15 cellular contexts compared by ENCODE assay signal in the genomic region with DNA sequence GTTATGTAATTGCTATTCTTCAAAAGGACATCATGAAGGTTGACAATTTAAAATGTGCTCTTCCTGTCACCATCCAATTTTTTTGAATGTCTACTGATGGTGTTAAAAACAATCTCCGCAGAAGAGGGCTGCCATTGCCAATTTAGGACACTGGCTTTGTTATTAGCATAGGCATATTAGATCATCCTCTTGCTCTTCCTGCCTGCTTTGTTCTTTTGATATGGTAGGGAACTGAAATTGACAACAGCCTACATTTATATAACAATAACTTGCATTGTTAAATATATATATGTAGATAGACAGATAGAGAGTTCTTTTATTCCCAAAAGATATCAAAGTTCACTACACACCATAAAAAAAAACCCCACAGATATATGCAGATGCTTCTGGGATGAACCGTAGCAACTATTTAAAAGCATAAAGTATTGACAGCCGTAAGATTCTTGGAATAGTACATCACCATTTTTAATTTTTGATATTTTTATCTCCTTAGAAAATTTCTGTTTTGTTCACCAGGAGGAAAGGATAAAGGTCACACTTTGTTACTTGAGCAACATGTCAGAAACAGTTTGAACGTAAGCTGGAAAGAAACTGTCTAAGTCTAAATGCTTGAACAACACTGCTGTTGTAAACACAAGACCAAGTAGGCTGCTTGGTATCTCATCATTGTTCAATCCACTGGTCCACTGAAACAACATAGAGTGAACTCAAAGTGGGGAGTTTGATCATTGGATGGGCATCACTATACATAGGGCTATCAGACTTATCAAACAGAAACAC.
DNase-seq lines count a peak whose midpoint lies in the region; ATAC-seq and TF ChIP-seq lines count a peak whose summit lies in the region.
"Had no signal": no experiment of that assay in that cellular context is flagged by ENCODE, and none has a peak within 500 bp of the region (broad histone marks: within the 10 kb centered on the region; RNA-seq: fewer than 3 reads in every experiment).

No MANE protein-coding gene starts in this region.

- no peaks in the 10 kb centered on the region for H3K36me3 Mint-ChIP-seq in GM23338 (ENCODE audit: low read depth)
- H3K36me3 Mint-ChIP-seq: CD14-positive monocyte; CD8-positive, alpha-beta T cell had no signal

- H3K27ac Mint-ChIP-seq in GM23338, result no peak overlapping the region
- H3K27ac Mint-ChIP-seq: CD14-positive monocyte; CD8-positive, alpha-beta T cell; HFFc6 had no signal

- H3F3A ChIP-seq in GM23338 (replicated peaks; ENCODE audit: low read depth) (no peaks in the 10 kb centered on the region), neural cell (ENCODE audit: insufficient read depth, low read length, poor library complexity, severe bottlenecking) (peaks cover 4% of the 10 kb centered on the region)

- H3K27ac ChIP-seq in GM23338 (ENCODE audit: low read depth) (no peak overlapping the region), neural cell (ENCODE audit: low read length) (peak overlapping the region; percentile 11), Peyer's patch (no peak overlapping the region)

- H3K4me3 ChIP-seq in GM23338 (peak overlapping the region; percentile 23; the same call in 1 of the 2 replicates), neural cell (ENCODE audit: low read length) (no peak overlapping the region), Peyer's patch (no peak overlapping the region)

- peak overlapping the region; percentile 69; the same call in 1 of the 2 replicates for H3K4me2 ChIP-seq in GM23338
- no peak overlapping the region for H3K4me2 ChIP-seq in neural cell (ENCODE audit: low read length)

- peaks cover 21% of the 10 kb centered on the region for H3K4me1 ChIP-seq in GM23338 (ENCODE audit: insufficient read depth)
- no peaks in the 10 kb centered on the region for H3K4me1 ChIP-seq in Peyer's patch
- H3K4me1 ChIP-seq: Caco-2 had no signal

- H3K27me3 Mint-ChIP-seq in GM23338 (ENCODE audit: insufficient read depth, low read depth, poor library complexity), result no peaks in the 10 kb centered on the region

- no peak overlapping the region for H3K9ac ChIP-seq in neural cell (ENCODE audit: low read length)

- H3K9me2 ChIP-seq in GM23338 (ENCODE audit: insufficient read depth) (peaks cover 6% of the 10 kb centered on the region; the same call in 1 of the 2 replicates), neural cell (ENCODE audit: insufficient read depth, low read length) (no peaks in the 10 kb centered on the region)

- H3K9me3 Mint-ChIP-seq in GM23338, result no peaks in the 10 kb centered on the region

- no peaks in the 10 kb centered on the region for H3K27me3 ChIP-seq in GM23338 (ENCODE audit: insufficient read depth)
- no peaks in the 10 kb centered on the region for H3K27me3 ChIP-seq in neural cell (ENCODE audit: insufficient read depth, low read depth, low read length)
- H3K27me3 ChIP-seq in Peyer's patch, result no peaks in the 10 kb centered on the region

- TF ChIP-seq POLR2A in Peyer's patch (IDR thresholded peaks at IDR 0.05), result no peak

- H4K20me1 ChIP-seq in GM23338 (replicated peaks; ENCODE audit: insufficient read depth), result no peaks in the 10 kb centered on the region
- no peaks in the 10 kb centered on the region for H4K20me1 ChIP-seq in neural cell (ENCODE audit: insufficient read depth)

- TF ChIP-seq CTCF in GM23338 (conservative IDR thresholded peaks at IDR 0.05; ENCODE audit: low read depth in 2 of 2), result no peak
- TF ChIP-seq CTCF in neural cell (IDR thresholded peaks at IDR 0.05; ENCODE audit: poor library complexity, severe bottlenecking), result no peak
- TF ChIP-seq CTCF in Peyer's patch (IDR thresholded peaks at IDR 0.05), result no peak

- H2AFZ ChIP-seq in GM23338 (no peak overlapping the region), neural cell (ENCODE audit: low read depth, low read length) (no peak overlapping the region)

- DNase-seq in GM23338 (ENCODE audit: low spot score) (no peak), foreskin melanocyte (peak; percentile 26), superior temporal gyrus (ENCODE audit: extremely low spot score) (peak; percentile 71), NCI-H226 (no peak), Peyer's patch (no peak)
- DNase-seq: Caco-2; CD8-positive, alpha-beta T cell; DND-41; GDM1; HCEC 1CT; HFFc6; IMR-90 had no signal

- no peak for TF ChIP-seq EP300 in neural cell (conservative IDR thresholded peaks at IDR 0.05; ENCODE audit: poor library complexity, severe bottlenecking)

- H3K79me2 ChIP-seq in GM23338 (replicated peaks; ENCODE audit: insufficient read depth) (no peaks in the 10 kb centered on the region), neural cell (replicated peaks; ENCODE audit: insufficient read depth, low read length) (no peaks in the 10 kb centered on the region)

- no peaks in the 10 kb centered on the region for H3K36me3 ChIP-seq in GM23338 (ENCODE audit: insufficient read depth)
- H3K36me3 ChIP-seq in neural cell (ENCODE audit: insufficient read depth, low read length), result no peaks in the 10 kb centered on the region
- no peaks in the 10 kb centered on the region for H3K36me3 ChIP-seq in Peyer's patch

- peaks cover 24% of the 10 kb centered on the region for H3K4me1 Mint-ChIP-seq in GM23338
- H3K4me1 Mint-ChIP-seq: CD14-positive monocyte had no signal

- no peak overlapping the region for H3K4me3 Mint-ChIP-seq in GM23338
- H3K4me3 Mint-ChIP-seq: CD14-positive monocyte; CD8-positive, alpha-beta T cell; HFFc6 had no signal

- no peaks in the 10 kb centered on the region for H3K9me3 ChIP-seq in neural cell (ENCODE audit: low read length)
- H3K9me3 ChIP-seq in Peyer's patch, result no peaks in the 10 kb centered on the region
- H3K9me3 ChIP-seq: Caco-2 had no signal

- no peak for TF ChIP-seq RAD21 in neural cell (conservative IDR thresholded peaks at IDR 0.05)

- no peak for ATAC-seq in GM23338
- ATAC-seq in HG02610 (IDR thresholded peaks at IDR 0.05; ENCODE audit: unreplicated experiment), result no peak
- ATAC-seq: CD8-positive, alpha-beta T cell had no signal

TF ChIP-seq in GM23338, 12 proteins besides CTCF, POLR2A, EP300 and RAD21 (continues in another document):
- TF ChIP-seq ZNF114 (CRISPR knock-in tag; IDR thresholded peaks at IDR 0.05), result no peak
- no peak for TF ChIP-seq ETS1 (IDR thresholded peaks at IDR 0.05)

TF ChIP-seq in neural cell, 6 proteins besides CTCF, POLR2A, EP300 and RAD21:
- TF ChIP-seq POLR2AphosphoS5 (IDR thresholded peaks at IDR 0.05) (no peak), TAF1 (IDR thresholded peaks at IDR 0.05; ENCODE audit: low read depth) (no peak), SMC3 (conservative IDR thresholded peaks at IDR 0.05; ENCODE audit: poor library complexity) (no peak), EZH2 (IDR thresholded peaks at IDR 0.05; ENCODE audit: borderline replicate concordance, insufficient read depth, low read length, poor library complexity, severe bottlenecking) (no peak), MXI1 (conservative IDR thresholded peaks at IDR 0.05; ENCODE audit: poor library complexity, severe bottlenecking) (no peak)
- TF ChIP-seq, protein P1, sequence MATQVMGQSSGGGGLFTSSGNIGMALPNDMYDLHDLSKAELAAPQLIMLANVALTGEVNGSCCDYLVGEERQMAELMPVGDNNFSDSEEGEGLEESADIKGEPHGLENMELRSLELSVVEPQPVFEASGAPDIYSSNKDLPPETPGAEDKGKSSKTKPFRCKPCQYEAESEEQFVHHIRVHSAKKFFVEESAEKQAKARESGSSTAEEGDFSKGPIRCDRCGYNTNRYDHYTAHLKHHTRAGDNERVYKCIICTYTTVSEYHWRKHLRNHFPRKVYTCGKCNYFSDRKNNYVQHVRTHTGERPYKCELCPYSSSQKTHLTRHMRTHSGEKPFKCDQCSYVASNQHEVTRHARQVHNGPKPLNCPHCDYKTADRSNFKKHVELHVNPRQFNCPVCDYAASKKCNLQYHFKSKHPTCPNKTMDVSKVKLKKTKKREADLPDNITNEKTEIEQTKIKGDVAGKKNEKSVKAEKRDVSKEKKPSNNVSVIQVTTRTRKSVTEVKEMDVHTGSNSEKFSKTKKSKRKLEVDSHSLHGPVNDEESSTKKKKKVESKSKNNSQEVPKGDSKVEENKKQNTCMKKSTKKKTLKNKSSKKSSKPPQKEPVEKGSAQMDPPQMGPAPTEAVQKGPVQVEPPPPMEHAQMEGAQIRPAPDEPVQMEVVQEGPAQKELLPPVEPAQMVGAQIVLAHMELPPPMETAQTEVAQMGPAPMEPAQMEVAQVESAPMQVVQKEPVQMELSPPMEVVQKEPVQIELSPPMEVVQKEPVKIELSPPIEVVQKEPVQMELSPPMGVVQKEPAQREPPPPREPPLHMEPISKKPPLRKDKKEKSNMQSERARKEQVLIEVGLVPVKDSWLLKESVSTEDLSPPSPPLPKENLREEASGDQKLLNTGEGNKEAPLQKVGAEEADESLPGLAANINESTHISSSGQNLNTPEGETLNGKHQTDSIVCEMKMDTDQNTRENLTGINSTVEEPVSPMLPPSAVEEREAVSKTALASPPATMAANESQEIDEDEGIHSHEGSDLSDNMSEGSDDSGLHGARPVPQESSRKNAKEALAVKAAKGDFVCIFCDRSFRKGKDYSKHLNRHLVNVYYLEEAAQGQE (IDR thresholded peaks at IDR 0.05; ENCODE audit: borderline replicate concordance), result no peak

Comparison
In these comparisons a context has a peak if more than half of its experiments do, and no peak if none do; other contexts are left out.
1. DNase-seq: peak in foreskin melanocyte (single experiment) and superior temporal gyrus (single experiment); none in GM23338 (single experiment), NCI-H226 (single experiment) and Peyer's patch (0 of 3).